In the genomic region with DNA sequence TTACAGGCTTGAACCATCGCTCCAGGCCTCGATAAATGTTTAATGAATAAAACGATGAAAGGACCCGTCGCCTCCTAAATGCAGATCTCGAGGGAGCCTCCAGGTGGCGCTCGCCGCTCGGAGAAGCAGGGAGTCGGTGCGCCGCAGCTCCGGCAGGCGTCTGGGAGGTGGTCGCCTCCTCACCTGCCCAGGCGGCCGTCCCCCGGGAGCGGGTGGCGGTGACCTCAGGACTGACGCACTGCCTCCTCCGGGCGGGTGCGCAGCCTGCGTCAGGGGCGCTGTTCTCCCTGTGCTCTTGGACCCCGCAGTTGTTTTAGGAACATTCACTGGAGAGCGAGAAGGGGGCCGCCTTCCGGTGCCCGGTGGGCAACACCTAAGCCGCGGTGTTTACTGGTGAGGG, we compare ENCODE assay signal across 8 cellular contexts. TPM values are rescaled to one million over a fixed set of nuclear protein-coding genes. Genes with fewer than 3 reads are reported as not detected.
A peak's percentile ranks its signal among the peaks of the same experiment; 100 is the strongest.
DNase-seq lines count a peak whose midpoint lies in the region; ATAC-seq, FAIRE-seq and TF ChIP-seq lines count a peak whose summit lies in the region.

No MANE protein-coding gene starts in this region.

- 0 to 3% methylated on average over 31 to 34 of the region's 34 CpGs for WGBS in pancreas, 2 donors

- TF ChIP-seq CTCF in GM10266 (IDR thresholded peaks at IDR 0.05; ENCODE audit: control insufficient read depth, insufficient read depth, low read depth, missing control alignments) = peak; percentile 85
- peak; percentile 64 to 78 (median 74) for TF ChIP-seq CTCF in pancreas (IDR thresholded peaks at IDR 0.05)
- TF ChIP-seq CTCF in tibial artery (IDR thresholded peaks at IDR 0.05) = peak; percentile 63 to 70

- H3K4me3 ChIP-seq in pancreas (peak overlapping the region in 1 of 4 donors; percentile 40), tibial artery (peak overlapping the region in 1 of 2 donors; percentile 7)

- H3K4me1 ChIP-seq in pancreas (no peaks in the 10 kb centered on the region), tibial artery (peaks cover 0 to 6% (median 2%) of the 10 kb centered on the region in 4 donors)

- H3K9me3 ChIP-seq in pancreas = no peaks in the 10 kb centered on the region
- peaks cover 0 to 3% (median 0%) of the 10 kb centered on the region in 3 donors for H3K9me3 ChIP-seq in tibial artery

- H3K27ac ChIP-seq in pancreas (no peak overlapping the region), tibial artery (no peak overlapping the region)

- ATAC-seq in Right ventricle myocardium superior (ENCODE audit: poor library complexity) (peak; percentile 74), pancreas (peak; percentile 70 to 93 (median 82)), HG03196 (IDR thresholded peaks at IDR 0.05; ENCODE audit: unreplicated experiment) (no peak)

- no peak for FAIRE-seq in pancreas (lab: Jason Lieb, UNC)

- H3K36me3 Mint-ChIP-seq in activated naive CD4-positive, alpha-beta T cell treated with anti-CD3 and anti-CD28 coated beads, Interleukin-2, amount 50 U/mL, for 24 hours = no peaks in the 10 kb centered on the region

- H3K36me3 ChIP-seq in pancreas (no peaks in the 10 kb centered on the region), tibial artery (no peaks in the 10 kb centered on the region)

- H3K4me3 Mint-ChIP-seq in activated naive CD4-positive, alpha-beta T cell treated with anti-CD3 and anti-CD28 coated beads, Interleukin-2, amount 50 U/mL, for 24 hours = peak overlapping the region; percentile 34

- H3K27me3 ChIP-seq in pancreas (no peaks in the 10 kb centered on the region), tibial artery (peaks cover 0 to 17% of the 10 kb centered on the region in 2 donors)

- no peak overlapping the region for H3K27ac Mint-ChIP-seq in activated naive CD4-positive, alpha-beta T cell treated with anti-CD3 and anti-CD28 coated beads, Interleukin-2, amount 50 U/mL, for 24 hours

- DNase-seq in GM10266 (ENCODE audit: extremely low spot score) (peak; percentile 72), HuH-7.5 (ENCODE audit: low spot score) (peak; percentile 34), SHP77 treated with DMSO at 0.1 percent for 48 hours (lab: John Stamatoyannopoulos, UW) (peak; percentile 11), Right ventricle myocardium superior (peak; percentile 81), pancreas (peak; percentile 17 to 91 (median 66)), tibial artery (peak; percentile 32 to 71)

- H3K4me1 Mint-ChIP-seq in activated naive CD4-positive, alpha-beta T cell treated with anti-CD3 and anti-CD28 coated beads, Interleukin-2, amount 50 U/mL, for 24 hours = no peaks in the 10 kb centered on the region

- intact Hi-C loops in Right ventricle myocardium superior (cut with DNase I) = loop anchor here (5.0 to 10.0 kb wide), 3 partner anchors 152 to 695 kb away; no protein-coding TSS in a partner anchor
- intact Hi-C loops in pancreas (cut with DNase I) = loop anchor here in 1 of 3 donors (10.0 kb wide), 1 partner anchor 485 kb away; no protein-coding TSS in a partner anchor
- intact Hi-C loops in tibial artery (cut with DNase I; ENCODE audit: low total_unique reads) = loop anchor here (5.0 kb wide), 1 partner anchor 482 kb away; no protein-coding TSS in a partner anchor

- H3K27me3 Mint-ChIP-seq in activated naive CD4-positive, alpha-beta T cell treated with anti-CD3 and anti-CD28 coated beads, Interleukin-2, amount 50 U/mL, for 24 hours = no peaks in the 10 kb centered on the region

- H3K9me3 Mint-ChIP-seq in activated naive CD4-positive, alpha-beta T cell treated with anti-CD3 and anti-CD28 coated beads, Interleukin-2, amount 50 U/mL, for 24 hours = no peaks in the 10 kb centered on the region

RNA-seq across cellular contexts. Expression of a gene that starts 38.6 kb away (rescaled TPM):
- 48.7 TPM for total RNA-seq in Right ventricle myocardium superior
- total RNA-seq in pancreas = 10 to 100 TPM; 10.0 to 21.6 (median 15.2) TPM
- polyA plus RNA-seq in pancreas = 10 to 100 TPM; 22.1 to 22.6 TPM

Comparison
In these comparisons a context has a peak if more than half of its experiments do, and no peak if none do; other contexts are left out.
1. DNase-seq: peak in every context shown above with its lines; median percentile 81 in Right ventricle myocardium superior; 72 in GM10266; 66 in pancreas; 52 in tibial artery; 34 in HuH-7.5; 11 in SHP77 treated with DMSO at 0.1 percent for 48 hours.